9 cellular contexts compared by ENCODE assay signal in the genomic region with DNA sequence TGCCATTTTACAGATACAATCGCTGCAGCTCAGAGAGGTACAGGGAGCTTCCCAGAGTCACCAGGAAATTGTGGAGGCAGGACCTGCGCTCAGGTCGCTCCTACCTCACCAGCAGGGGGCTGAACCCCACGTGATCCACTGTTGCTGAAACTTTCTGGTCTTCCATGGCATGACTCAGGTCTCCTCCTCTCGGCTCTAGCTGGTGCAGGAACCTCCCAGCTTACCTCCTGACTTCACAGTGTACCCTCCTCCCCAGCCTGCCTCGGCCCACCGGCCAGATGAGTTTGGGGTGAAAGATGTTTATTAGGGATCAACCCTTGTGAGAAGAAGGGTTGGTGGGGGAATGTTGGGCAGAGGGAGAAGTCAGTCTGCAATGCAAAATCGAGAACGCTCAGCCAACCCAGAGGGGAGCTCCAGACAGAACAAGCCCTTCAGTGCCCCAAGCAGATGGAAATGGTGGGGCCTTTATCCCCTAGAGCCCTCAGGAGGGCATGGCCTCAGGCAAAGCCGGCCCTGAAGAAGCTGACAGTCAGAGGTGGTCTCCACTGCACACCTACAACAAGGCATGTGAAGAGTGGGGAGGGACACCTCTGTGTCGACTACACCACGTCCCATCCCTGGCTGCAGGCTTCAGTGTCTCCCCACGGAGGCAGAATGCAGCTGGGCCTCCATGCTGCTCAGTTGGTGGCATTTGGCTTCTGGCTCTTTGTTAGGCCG.
DNase-seq lines count a peak whose midpoint lies in the region; ATAC-seq, FAIRE-seq and TF ChIP-seq lines count a peak whose summit lies in the region.
"Had no signal": no experiment of that assay in that cellular context is flagged by ENCODE, and none has a peak within 500 bp of the region (broad histone marks: within the 10 kb centered on the region; RNA-seq: fewer than 3 reads in every experiment).

No MANE protein-coding gene starts in this region.

- no peak overlapping the region for H3K56ac ChIP-seq in H1 (replicated peaks; ENCODE audit: insufficient read length, low read depth, low read length)

- 0 out of 2 replicates have a peak overlapping the region, but pooled peaks have one; percentile 28 for H2AK5ac ChIP-seq in H1 (ENCODE audit: low read depth, low read length)

- no peak overlapping the region for H3K18ac ChIP-seq in H1 (ENCODE audit: extremely low read depth, low read length)

- H3K27me3 ChIP-seq in H1 (replicated peaks in 1 of 4; ENCODE audit: control insufficient read depth in 3 of 4, extremely low read depth in 1 of 4, insufficient read depth in 3 of 4, low read length in 3 of 4): no peaks in the 10 kb centered on the region; a peak in 1 of 7 replicates

- H2BK15ac ChIP-seq in H1 (ENCODE audit: low read length): no peak overlapping the region

- no peaks in the 10 kb centered on the region for H3K79me1 ChIP-seq in H1 (ENCODE audit: low read depth, low read length)

- no peaks in the 10 kb centered on the region for H3K9me3 ChIP-seq in H1 (ENCODE audit: insufficient read depth in 2 of 2, low read depth in 1 of 2, low read length in 1 of 2)

- peaks cover 0 to 14% (median 2%) of the 10 kb centered on the region in 4 experiments; a peak in 4 of 7 replicates for H3K4me1 ChIP-seq in H1 (replicated peaks in 1 of 4; ENCODE audit: control insufficient read depth in 3 of 4, insufficient read depth in 4 of 4, low read length in 3 of 4)

- H2BK12ac ChIP-seq in H1 (ENCODE audit: low read depth, low read length): no peak overlapping the region

- H3K4me3 ChIP-seq in LNCaP clone FGC (ENCODE audit: low read depth, low read length) (no peak overlapping the region), H1 (ENCODE audit: extremely low read depth in 1 of 4, insufficient read depth in 2 of 4, low read depth in 3 of 4, low read length in 4 of 4) (no peak overlapping the region)

- no peaks in the 10 kb centered on the region for H3K79me2 ChIP-seq in H1 (ENCODE audit: control insufficient read depth in 1 of 2, insufficient read depth in 2 of 2, low read length in 2 of 2)

- 83% methylated on average over 14 of the region's 14 CpGs; no CpG with 5 or more reads in 1 of the 2 experiments for WGBS in H1 (ENCODE audit: extremely low coverage in 1 of 2, insufficient coverage in 1 of 2, insufficient read length in 1 of 2, insufficient replicate concordance in 2 of 2, low coverage in 1 of 2, low lambda C conversion rate in 2 of 2, missing lambda C conversion rate in 1 of 2), 2 experiments

- no peaks in the 10 kb centered on the region for H3K36me3 ChIP-seq in H1 (ENCODE audit: control insufficient read depth in 2 of 4, insufficient read depth in 4 of 4, low read length in 3 of 4)

- H4K5ac ChIP-seq in H1 (ENCODE audit: insufficient read length, low read depth, low read length): no peak overlapping the region

- H3K23ac ChIP-seq in H1 (ENCODE audit: insufficient read length): no peak overlapping the region

- peak in 1 of 2 experiments; percentile 2; a peak in 1 of 4 replicates for TF ChIP-seq RAD21 in H1 (IDR thresholded peaks at IDR 0.05 in 1 of 2, conservative IDR thresholded peaks at IDR 0.05 in 1 of 2; ENCODE audit: low read depth in 2 of 2, low read length in 2 of 2)

- H2AFZ ChIP-seq in H1 (ENCODE audit: low read length): no peak overlapping the region

- TF ChIP-seq EP300 in H1 (IDR thresholded peaks at IDR 0.05; ENCODE audit: borderline replicate concordance in 1 of 2, low read depth in 2 of 2, low read length in 2 of 2): no peak

- H3K4ac ChIP-seq in H1 (replicated peaks; ENCODE audit: insufficient read length, low read depth, low read length): no peak overlapping the region

- POLR2A ChIA-PET in H1 (lab: Charles Lee; ENCODE audit: partially characterized antibody): no interaction called here

- H4K20me1 ChIP-seq in H1 (replicated peaks in 1 of 2; ENCODE audit: control insufficient read depth in 1 of 2, insufficient read depth in 2 of 2, low read length in 2 of 2): no peaks in the 10 kb centered on the region

- FAIRE-seq in H1 (lab: Jason Lieb, UNC): no peak
- FAIRE-seq: TTC549 had no signal

- no peaks in the 10 kb centered on the region for H3K23me2 ChIP-seq in H1 (ENCODE audit: low read depth, low read length)

- H2BK120ac ChIP-seq in H1 (replicated peaks; ENCODE audit: low read depth, low read length): no peak overlapping the region

- no peak overlapping the region for H3K4me2 ChIP-seq in H1 (ENCODE audit: insufficient read depth in 1 of 2, low read depth in 2 of 2, low read length in 2 of 2)

- no peak for TF ChIP-seq POLR2A in H1 (IDR thresholded peaks at IDR 0.05; ENCODE audit: control extremely low read depth in 1 of 2, low read depth in 2 of 2, low read length in 2 of 2)

- CTCF ChIA-PET in H1 (lab: Charles Lee; ENCODE audit: partially characterized antibody): interaction anchor here (0.7 to 3.8 kb wide), 9 partner anchors 8 to 66 kb away, joined by 3 to 17 read pairs (median 5); no protein-coding TSS in a partner anchor

- peak overlapping the region; percentile 16 for H4K91ac ChIP-seq in H1 (replicated peaks; ENCODE audit: insufficient read length, low read length)

- no peak overlapping the region for H3K9ac ChIP-seq in H1 (replicated peaks in 1 of 4; ENCODE audit: extremely low read depth in 1 of 4, low read depth in 3 of 4, low read length in 3 of 4)

- H2BK20ac ChIP-seq in H1 (ENCODE audit: low read length): no peak overlapping the region

- H3K14ac ChIP-seq in H1 (ENCODE audit: insufficient read length): no peak overlapping the region

- DNase-seq in activated CD8-positive, alpha-beta memory T cell treated with anti-CD3 and anti-CD28 coated beads, Interleukin-2, amount 50 U/mL, for 48 hours: peak; percentile 57
- no peak for DNase-seq in activated CD8-positive, alpha-beta memory T cell treated with anti-CD3 and anti-CD28 coated beads, Interleukin-2, amount 50 U/mL, for 4 hours
- DNase-seq in LNCaP clone FGC (ENCODE audit: low read depth) (no peak), H1 (ENCODE audit: low read depth in 1 of 2, low spot score in 2 of 2) (no peak), nucleus accumbens (lab: John Stamatoyannopoulos, UW) (no peak)
- peak in 2 of 3 donors; percentile 8 to 17 for DNase-seq in stimulated activated CD4-positive, alpha-beta T cell treated with anti-CD3 and anti-CD28 coated beads, TNF-alpha, amount 100 ng/mL, for 48 hours (ENCODE audit: low read depth in 3 of 3)
- no peak for DNase-seq in central memory CD4-positive, alpha-beta T cell

- H3K27ac ChIP-seq in H1 (ENCODE audit: low read depth, low read length): no peak overlapping the region

- no peak for ATAC-seq in GM19455 (IDR thresholded peaks at IDR 0.05; ENCODE audit: unreplicated experiment)

- TF ChIP-seq CTCF in LNCaP clone FGC (IDR thresholded peaks at IDR 0.05; ENCODE audit: control insufficient read depth, extremely low read depth, insufficient read depth) (0 out of 2 replicates have a peak, but pooled peaks have one; percentile 19), H1 (IDR thresholded peaks at IDR 0.05; ENCODE audit: control extremely low read depth in 1 of 3, insufficient read depth in 1 of 3, low read depth in 1 of 3, low read length in 3 of 3) (peak in 2 of 3 experiments; percentile 33 to 38; a peak in 2 of 4 replicates)

- peak overlapping the region; percentile 9; the same call in 1 of the 2 replicates for H4K8ac ChIP-seq in H1 (ENCODE audit: extremely low read depth, insufficient read depth, low read length)

- H2BK5ac ChIP-seq in H1 (ENCODE audit: low read depth, low read length): no peak overlapping the region

TF ChIP-seq in H1, 55 proteins besides CTCF, POLR2A, EP300 and RAD21:
- TF ChIP-seq, protein P1, sequence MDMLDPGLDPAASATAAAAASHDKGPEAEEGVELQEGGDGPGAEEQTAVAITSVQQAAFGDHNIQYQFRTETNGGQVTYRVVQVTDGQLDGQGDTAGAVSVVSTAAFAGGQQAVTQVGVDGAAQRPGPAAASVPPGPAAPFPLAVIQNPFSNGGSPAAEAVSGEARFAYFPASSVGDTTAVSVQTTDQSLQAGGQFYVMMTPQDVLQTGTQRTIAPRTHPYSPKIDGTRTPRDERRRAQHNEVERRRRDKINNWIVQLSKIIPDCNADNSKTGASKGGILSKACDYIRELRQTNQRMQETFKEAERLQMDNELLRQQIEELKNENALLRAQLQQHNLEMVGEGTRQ (IDR thresholded peaks at IDR 0.05; ENCODE audit: low read length): peak; percentile 53; the same call in 1 of the 2 replicates
- TF ChIP-seq KDM1A (IDR thresholded peaks at IDR 0.05; ENCODE audit: borderline replicate concordance, low read length) (peak; percentile 48; the same call in 1 of the 2 replicates), SIX5 (IDR thresholded peaks at IDR 0.05; ENCODE audit: low read depth, low read length) (no peak), E2F6 (IDR thresholded peaks at IDR 0.05) (no peak)

Comparison
In these comparisons a context has a peak if more than half of its experiments do, and no peak if none do; other contexts are left out.
1. DNase-seq: peak in activated CD8-positive, alpha-beta memory T cell treated with anti-CD3 and anti-CD28 coated beads, Interleukin-2, amount 50 U/mL, for 48 hours (single experiment) and stimulated activated CD4-positive, alpha-beta T cell treated with anti-CD3 and anti-CD28 coated beads, TNF-alpha, amount 100 ng/mL, for 48 hours (2 of 3); none in activated CD8-positive, alpha-beta memory T cell treated with anti-CD3 and anti-CD28 coated beads, Interleukin-2, amount 50 U/mL, for 4 hours (single experiment), LNCaP clone FGC (single experiment), H1 (0 of 2), central memory CD4-positive, alpha-beta T cell (single experiment) and nucleus accumbens (0 of 56).